24 cellular contexts compared by ENCODE assay signal in genomic region chr12:53532524-53533445, GRCh38. TPM values are rescaled to one million over a fixed set of nuclear protein-coding genes. Genes with fewer than 3 reads are reported as not detected.
DNase-seq lines count a peak whose midpoint lies in the region; ATAC-seq and TF ChIP-seq lines count a peak whose summit lies in the region.
"Had no signal": no experiment of that assay in that cellular context is flagged by ENCODE, and none has a peak within 500 bp of the region (broad histone marks: within the 10 kb centered on the region; RNA-seq: fewer than 3 reads in every experiment).

No MANE protein-coding gene starts in this region.

- peak overlapping the region; percentile 82 for H3K27ac ChIP-seq in temporal lobe (ENCODE audit: low read depth, low read length)
- H3K27ac ChIP-seq: SK-N-MC, tibial artery had no signal

- H3K9me3 Mint-ChIP-seq in brain = no peaks in the 10 kb centered on the region
- H3K9me3 Mint-ChIP-seq: activated naive CD4-positive, alpha-beta T cell treated with anti-CD3 and anti-CD28 coated beads, Interleukin-2, amount 10 ng/mL, durations not matched to agents 7 days and 5 days; activated T-cell treated with anti-CD3 and anti-CD28 coated beads, Interleukin-2, amount 50 U/mL, for 72 hours; CD4-positive, CD25-positive, alpha-beta regulatory T cell; mesothelial cell of epicardium; natural killer cell; T-helper 1 cell treated with Interleukin-12 subunit alpha and Interleukin-12 subunit beta and Interleukin-4 antibody, amounts not matched to agents 30 μg/mL and 1 μg/mL, for 36 hours had no signal

- no peak for TF ChIP-seq CTCF in brain (conservative IDR thresholded peaks at IDR 0.05)

- peaks cover 63% of the 10 kb centered on the region for H3K36me3 Mint-ChIP-seq in brain

- H3K4me1 Mint-ChIP-seq in brain = no peaks in the 10 kb centered on the region
- H3K4me1 Mint-ChIP-seq: activated CD4-positive, alpha-beta T cell treated with anti-CD3 and anti-CD28 coated beads for 36 hours; activated naive CD4-positive, alpha-beta T cell treated with anti-CD3 and anti-CD28 coated beads, Interleukin-2, amount 10 ng/mL, durations not matched to agents 7 days and 5 days; CD4-positive, CD25-positive, alpha-beta regulatory T cell; mesothelial cell of epicardium; natural killer cell had no signal

- H3K27ac Mint-ChIP-seq in brain = peak overlapping the region in 4 of 5 experiments; percentile 75 to 94 (median 90)
- H3K27ac Mint-ChIP-seq: activated CD4-positive, alpha-beta T cell treated with anti-CD3 and anti-CD28 coated beads for 36 hours; activated naive CD4-positive, alpha-beta T cell treated with anti-CD3 and anti-CD28 coated beads, Interleukin-2, amount 10 ng/mL, durations not matched to agents 7 days and 5 days; activated T-cell treated with anti-CD3 and anti-CD28 coated beads, Interleukin-2, amount 50 U/mL, for 72 hours; CD4-positive, CD25-positive, alpha-beta regulatory T cell; mesothelial cell of epicardium; natural killer cell; T-helper 1 cell treated with Interleukin-12 subunit alpha and Interleukin-12 subunit beta and Interleukin-4 antibody, amounts not matched to agents 30 μg/mL and 1 μg/mL, for 36 hours had no signal

- H3K4me3 Mint-ChIP-seq in brain = peak overlapping the region in 1 of 5 experiments; percentile 25
- H3K4me3 Mint-ChIP-seq: activated CD4-positive, alpha-beta T cell treated with anti-CD3 and anti-CD28 coated beads for 36 hours; activated naive CD4-positive, alpha-beta T cell treated with anti-CD3 and anti-CD28 coated beads, Interleukin-2, amount 10 ng/mL, durations not matched to agents 7 days and 5 days; activated T-cell treated with anti-CD3 and anti-CD28 coated beads, Interleukin-2, amount 50 U/mL, for 72 hours; CD4-positive, CD25-positive, alpha-beta regulatory T cell; mesothelial cell of epicardium; natural killer cell; T-helper 1 cell treated with Interleukin-12 subunit alpha and Interleukin-12 subunit beta and Interleukin-4 antibody, amounts not matched to agents 30 μg/mL and 1 μg/mL, for 36 hours had no signal

- no peak for ATAC-seq in HG03280 (IDR thresholded peaks at IDR 0.05; ENCODE audit: unreplicated experiment)
- ATAC-seq: activated CD4-positive, alpha-beta T cell treated with anti-CD3 and anti-CD28 coated beads for 36 hours; activated T-cell treated with anti-CD3 and anti-CD28 coated beads, Interleukin-2, amount 50 U/mL, for 72 hours; natural killer cell had no signal

- peaks cover 3% of the 10 kb centered on the region for H3K27me3 Mint-ChIP-seq in brain
- H3K27me3 Mint-ChIP-seq: activated CD4-positive, alpha-beta T cell treated with anti-CD3 and anti-CD28 coated beads for 36 hours; activated naive CD4-positive, alpha-beta T cell treated with anti-CD3 and anti-CD28 coated beads, Interleukin-2, amount 10 ng/mL, durations not matched to agents 7 days and 5 days; CD4-positive, CD25-positive, alpha-beta regulatory T cell had no signal

- peak; percentile 74 for DNase-seq in NCI-H1694 treated with DMSO at 0.1 percent for 48 hours (lab: John Stamatoyannopoulos, UW)
- DNase-seq in foreskin melanocyte = peak; percentile 62
- no peak for DNase-seq in NOMO-1 (lab: John Stamatoyannopoulos, UW; ENCODE audit: unreplicated experiment in 2 of 2)
- DNase-seq in HUDEP-2 (lab: John Stamatoyannopoulos, UW; ENCODE audit: unreplicated experiment in 76 of 76) = no peak
- DNase-seq: activated CD4-positive, alpha-beta T cell treated with anti-CD3 and anti-CD28 coated beads for 36 hours; activated naive CD4-positive, alpha-beta T cell treated with anti-CD3 and anti-CD28 coated beads, Interleukin-2, amount 10 ng/mL, durations not matched to agents 7 days and 5 days; activated T-cell treated with anti-CD3 and anti-CD28 coated beads, Interleukin-2, amount 50 U/mL, for 72 hours; amniotic stem cell; CD4-positive, CD25-positive, alpha-beta regulatory T cell; heart left ventricle; natural killer cell; NCI-H1048; retina; stimulated activated naive CD4-positive, alpha-beta T cell treated with Interleukin-2 at 50 U/mL for 16 hours; tibial artery had no signal

RNA-seq across cellular contexts. Expression of gene NPFF, which starts 25.5 kb away (rescaled TPM):
- not detected for polyA plus RNA-seq in brain (ENCODE audit: insufficient read depth, low read depth, low replicate concordance)
- not detected for total RNA-seq in temporal lobe
- total RNA-seq: activated CD4-positive, alpha-beta T cell treated with anti-CD3 and anti-CD28 coated beads for 36 hours; CD4-positive, CD25-positive, alpha-beta regulatory T cell; dermis microvascular lymphatic vessel endothelial cell; endothelial cell of umbilical vein; heart left ventricle; mesothelial cell of epicardium; natural killer cell; osteocyte had no signal
- polyA plus RNA-seq: CD4-positive, CD25-positive, alpha-beta regulatory T cell; endothelial cell of umbilical vein; heart left ventricle had no signal

RNA-seq across cellular contexts. Expression of gene TARBP2, which starts 31.7 kb away (rescaled TPM):
- polyA plus RNA-seq in brain (ENCODE audit: insufficient read depth, low read depth, low replicate concordance) = 19.4 TPM
- total RNA-seq in temporal lobe = 15.7 TPM

RNA-seq across cellular contexts. Expression of gene MAP3K12, which starts 33.5 kb away (rescaled TPM):
- 16.8 TPM for polyA plus RNA-seq in brain (ENCODE audit: insufficient read depth, low read depth, low replicate concordance)
- 26.8 TPM for total RNA-seq in temporal lobe

Comparison
In these comparisons a context has a peak if more than half of its experiments do, and no peak if none do; other contexts are left out.
1. DNase-seq: peak in NCI-H1694 treated with DMSO at 0.1 percent for 48 hours (single experiment) and foreskin melanocyte (single experiment); none in NOMO-1 (0 of 2) and HUDEP-2 (0 of 76).